In genomic region chr15:89494941-89495637, GRCh38 we compare ENCODE assay signal across 8 cellular contexts. TPM values are rescaled to one million over a fixed set of nuclear protein-coding genes. Genes with fewer than 3 reads are reported as not detected.
DNase-seq lines count a peak whose midpoint lies in the region; ATAC-seq and TF ChIP-seq lines count a peak whose summit lies in the region.
"Had no signal": no experiment of that assay in that cellular context is flagged by ENCODE, and none has a peak within 500 bp of the region (broad histone marks: within the 10 kb centered on the region; RNA-seq: fewer than 3 reads in every experiment).

No MANE protein-coding gene starts in this region.

- H3K27me3 ChIP-seq in liver (ENCODE audit: control insufficient read depth in 4 of 4, insufficient read depth in 4 of 4, low read length in 3 of 4), result peaks cover 0 to 4% (median 0%) of the 10 kb centered on the region in 4 donors
- H3K27me3 ChIP-seq in aorta (ENCODE audit: control insufficient read depth in 1 of 2, insufficient read depth in 2 of 2, low read length in 1 of 2), result no peaks in the 10 kb centered on the region

- intact Hi-C loops in aorta (cut with DNase I), result no loop called here

- H3K4me1 ChIP-seq in HEK293 (ENCODE audit: control insufficient read depth, insufficient read depth, low read length), result no peaks in the 10 kb centered on the region
- H3K4me1 ChIP-seq in liver (ENCODE audit: control insufficient read depth in 4 of 4, insufficient read depth in 4 of 4, low read length in 3 of 4), result peaks cover 0 to 6% (median 4%) of the 10 kb centered on the region in 4 donors
- H3K4me1 ChIP-seq in aorta (ENCODE audit: control insufficient read depth in 1 of 2, insufficient read depth in 2 of 2, low read length in 2 of 2), result no peaks in the 10 kb centered on the region

- no peak overlapping the region for H3K27ac ChIP-seq in HEK293 (ENCODE audit: extremely low read depth, low read depth, low read length)
- H3K27ac ChIP-seq in liver (ENCODE audit: low read depth in 1 of 2, low read length in 2 of 2), result no peak overlapping the region
- H3K27ac ChIP-seq in aorta (ENCODE audit: low read depth in 1 of 2, low read length in 2 of 2), result no peak overlapping the region

- WGBS in liver, result 72% methylated on average over 7 of the region's 7 CpGs
- WGBS in aorta, 2 donors, result 72 to 77% methylated on average over 7 of the region's 7 CpGs

- peak; percentile 30 to 67 for TF ChIP-seq RAD21 in liver (IDR thresholded peaks at IDR 0.05)

- POLR2A ChIA-PET in HEK293 (lab: Yijun Ruan, JAX), result no interaction called here

- CTCF ChIA-PET in HEK293 (lab: Yijun Ruan, JAX), result interaction anchor here (0.5 to 2.4 kb wide), 28 partner anchors 8 to 587 kb away, joined by 3 to 10 read pairs (median 4); partner anchors contain the start of gene TICRR

- H3K4me3 ChIP-seq in HEK293 (ENCODE audit: low read depth, low read length) (no peak overlapping the region), liver (ENCODE audit: low read depth in 1 of 3, low read length in 3 of 3) (no peak overlapping the region), aorta (ENCODE audit: low read length in 2 of 2) (no peak overlapping the region)

- H3K9me3 ChIP-seq in HEK293 (ENCODE audit: control insufficient read depth, insufficient read depth, low read depth, low read length) (no peaks in the 10 kb centered on the region), liver (ENCODE audit: control insufficient read depth in 4 of 4, low read length in 3 of 4) (no peaks in the 10 kb centered on the region), aorta (ENCODE audit: control insufficient read depth, low read length) (no peaks in the 10 kb centered on the region)

- peak; percentile 10 for DNase-seq in DMS53 treated with DMSO at 0.1 percent for 48 hours (lab: John Stamatoyannopoulos, UW; ENCODE audit: unreplicated experiment)
- peak; percentile 76 for DNase-seq in activated CD8-positive, alpha-beta memory T cell treated with anti-CD3 and anti-CD28 coated beads, Interleukin-2, amount 50 U/mL, for 48 hours
- DNase-seq in midbrain (lab: John Stamatoyannopoulos, UW), result no peak
- DNase-seq in aorta, result no peak
- no peak for DNase-seq in putamen (ENCODE audit: low spot score)

- TF ChIP-seq CTCF in HEK293 (tag by site-specific recombination; IDR thresholded peaks at IDR 0.05) (no peak; the same call in 1 of the 2 replicates), liver (IDR thresholded peaks at IDR 0.05; ENCODE audit: low read depth, low read length, missing input control) (peak; percentile 45)

- ATAC-seq in aorta (ENCODE audit: low FRiP score), result no peak
- ATAC-seq: left colon had no signal

- H3K9ac ChIP-seq in liver (ENCODE audit: low read depth in 1 of 2, low read length in 2 of 2), result no peak overlapping the region

- H3K36me3 ChIP-seq in HEK293 (ENCODE audit: control insufficient read depth in 2 of 2, insufficient read depth in 1 of 2, low read length in 2 of 2), result no peaks in the 10 kb centered on the region
- no peaks in the 10 kb centered on the region for H3K36me3 ChIP-seq in liver (ENCODE audit: control insufficient read depth in 4 of 4, insufficient read depth in 3 of 4, low read depth in 1 of 4, low read length in 3 of 4)
- no peaks in the 10 kb centered on the region for H3K36me3 ChIP-seq in aorta (ENCODE audit: control insufficient read depth in 1 of 2, insufficient read depth in 2 of 2, low read length in 1 of 2)

TF ChIP-seq in HEK293, 187 proteins besides CTCF, POLR2A, EP300 and RAD21:
- no peak for TF ChIP-seq MEIS1 (CRISPR knock-in tag; IDR thresholded peaks at IDR 0.05; ENCODE audit: borderline replicate concordance)
- TF ChIP-seq ZNF654 (tag by site-specific recombination; IDR thresholded peaks at IDR 0.05; ENCODE audit: low read depth), result peak; percentile 19; the same call in 1 of the 2 replicates
- TF ChIP-seq, protein P1, sequence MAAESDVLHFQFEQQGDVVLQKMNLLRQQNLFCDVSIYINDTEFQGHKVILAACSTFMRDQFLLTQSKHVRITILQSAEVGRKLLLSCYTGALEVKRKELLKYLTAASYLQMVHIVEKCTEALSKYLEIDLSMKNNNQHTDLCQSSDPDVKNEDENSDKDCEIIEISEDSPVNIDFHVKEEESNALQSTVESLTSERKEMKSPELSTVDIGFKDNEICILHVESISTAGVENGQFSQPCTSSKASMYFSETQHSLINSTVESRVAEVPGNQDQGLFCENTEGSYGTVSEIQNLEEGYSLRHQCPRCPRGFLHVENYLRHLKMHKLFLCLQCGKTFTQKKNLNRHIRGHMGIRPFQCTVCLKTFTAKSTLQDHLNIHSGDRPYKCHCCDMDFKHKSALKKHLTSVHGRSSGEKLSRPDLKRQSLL (tag by site-specific recombination; IDR thresholded peaks at IDR 0.05), result no peak
- TF ChIP-seq ZNF133 (tag by site-specific recombination; IDR thresholded peaks at IDR 0.05), result no peak
- no peak for TF ChIP-seq ZNF169 (tag by site-specific recombination; IDR thresholded peaks at IDR 0.05)
- TF ChIP-seq HOXD13 (CRISPR knock-in tag; IDR thresholded peaks at IDR 0.05; ENCODE audit: borderline replicate concordance), result no peak
- no peak for TF ChIP-seq ZNF184 (tag by site-specific recombination; IDR thresholded peaks at IDR 0.05)
- TF ChIP-seq ZSCAN18 (tag by site-specific recombination; IDR thresholded peaks at IDR 0.05), result no peak
TF ChIP-seq in HEK293: peak in this region for 1.

TF ChIP-seq in liver, 16 proteins besides CTCF, POLR2A, EP300 and RAD21:
- no peak for TF ChIP-seq FOXA1 (IDR thresholded peaks at IDR 0.05)
- TF ChIP-seq NR2F2 (IDR thresholded peaks at IDR 0.05), result no peak
- no peak for TF ChIP-seq YY1 (IDR thresholded peaks at IDR 0.05)
- TF ChIP-seq REST (IDR thresholded peaks at IDR 0.05), result no peak
- TF ChIP-seq FOXA2 (IDR thresholded peaks at IDR 0.05), result no peak
- no peak for TF ChIP-seq ZBTB33 (IDR thresholded peaks at IDR 0.05)
- no peak for TF ChIP-seq SP1 (IDR thresholded peaks at IDR 0.05)
- no peak for TF ChIP-seq RXRA (IDR thresholded peaks at IDR 0.05)
- no peak for TF ChIP-seq EGR1 (IDR thresholded peaks at IDR 0.05; ENCODE audit: low read depth in 2 of 2)
- TF ChIP-seq GABPA (IDR thresholded peaks at IDR 0.05 in 1 of 2, conservative IDR thresholded peaks at IDR 0.05 in 1 of 2), result no peak
- TF ChIP-seq JUND (IDR thresholded peaks at IDR 0.05), result no peak
- no peak for TF ChIP-seq HNF4A (conservative IDR thresholded peaks at IDR 0.05)
- TF ChIP-seq ATF3 (IDR thresholded peaks at IDR 0.05), result no peak
- TF ChIP-seq HNF4G (IDR thresholded peaks at IDR 0.05), result no peak

RNA-seq across cellular contexts. Expression of gene RHCG, which starts 1.3 kb away (rescaled TPM):
- total RNA-seq in liver, result under 1 TPM; 0.08 to 0.19 TPM
- under 1 TPM; 0.14 to 0.15 TPM for polyA plus RNA-seq in liver
- total RNA-seq in aorta, result not detected
- polyA plus RNA-seq in aorta, result 1 to 10 TPM; 1.0 to 2.1 TPM

Comparison
In these comparisons a context has a peak if more than half of its experiments do, and no peak if none do; other contexts are left out.
1. DNase-seq: peak in DMS53 treated with DMSO at 0.1 percent for 48 hours (single experiment) and activated CD8-positive, alpha-beta memory T cell treated with anti-CD3 and anti-CD28 coated beads, Interleukin-2, amount 50 U/mL, for 48 hours (single experiment); none in midbrain (single experiment), aorta (0 of 2) and putamen (single experiment).